Comparison of ENCODE assay signal across 8 cellular contexts in the genomic region with DNA sequence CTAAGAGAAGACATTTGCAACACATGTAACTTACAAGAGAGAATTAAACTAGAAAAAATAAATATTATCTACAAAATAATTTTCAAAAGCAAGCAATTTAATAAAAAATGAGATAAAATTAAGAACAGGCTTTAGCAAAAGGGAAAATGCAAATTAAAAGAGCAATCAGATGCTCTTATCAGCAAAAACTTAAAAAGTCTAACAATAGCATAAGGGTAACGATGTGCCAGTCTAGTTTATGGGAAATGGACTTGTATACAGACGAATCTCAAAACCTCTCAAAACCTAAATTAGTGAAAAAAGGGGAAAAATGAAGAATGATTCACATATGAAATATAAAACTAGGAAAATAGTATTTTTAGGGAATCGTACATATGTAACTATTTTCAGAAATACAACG. TPM values are rescaled to one million over a fixed set of nuclear protein-coding genes. Genes with fewer than 3 reads are reported as not detected.
DNase-seq lines count a peak whose midpoint lies in the region; ATAC-seq, FAIRE-seq and TF ChIP-seq lines count a peak whose summit lies in the region.

No MANE protein-coding gene starts in this region.

- H3K9ac ChIP-seq in endocrine pancreas (ENCODE audit: control insufficient read depth, insufficient read depth, low read length) = no peak overlapping the region

- ATAC-seq in pancreas = no peak
- no peak for ATAC-seq in HG03571 (IDR thresholded peaks at IDR 0.05; ENCODE audit: unreplicated experiment)
- no peak for ATAC-seq in HG03175 (IDR thresholded peaks at IDR 0.05; ENCODE audit: unreplicated experiment)

- H3K4me1 ChIP-seq in endocrine pancreas (ENCODE audit: control insufficient read depth, insufficient read depth, low read length) = peaks cover 28% of the 10 kb centered on the region
- peaks cover 0 to 23% (median 21%) of the 10 kb centered on the region in 3 donors for H3K4me1 ChIP-seq in pancreas

- H3K27ac ChIP-seq in pancreas = peak overlapping the region in 2 of 4 donors; percentile 91 to 92

- 14 to 19% methylated on average over 4 of the region's 4 CpGs for WGBS in pancreas, 2 donors

- intact Hi-C loops in pancreas (cut with DNase I) = no loop called here

- H3K9me3 ChIP-seq in endocrine pancreas (ENCODE audit: control insufficient read depth, low read length) (no peaks in the 10 kb centered on the region), pancreas (no peaks in the 10 kb centered on the region)

- peak; percentile 4 for DNase-seq in EH (ENCODE audit: low read depth)
- peak; percentile 44 for DNase-seq in NCI-H69 (lab: John Stamatoyannopoulos, UW)
- DNase-seq in pancreas = no peak
- no peak for DNase-seq in cerebellum (ENCODE audit: low spot score)
- no peak for DNase-seq in effector CD4-positive, alpha-beta T cell

- TF ChIP-seq CTCF in pancreas (IDR thresholded peaks at IDR 0.05) = no peak

- H3K36me3 ChIP-seq in endocrine pancreas (ENCODE audit: control insufficient read depth, insufficient read depth, low read length) (no peaks in the 10 kb centered on the region), pancreas (no peaks in the 10 kb centered on the region)

- FAIRE-seq in pancreas (lab: Jason Lieb, UNC) = no peak

- H3K4me3 ChIP-seq in endocrine pancreas (ENCODE audit: control insufficient read depth, insufficient read depth, low read length) = peak overlapping the region; percentile 98
- H3K4me3 ChIP-seq in pancreas = peak overlapping the region; percentile 35 to 74 (median 69)

- H3K27me3 ChIP-seq in endocrine pancreas (ENCODE audit: control insufficient read depth, insufficient read depth, low read length) = no peaks in the 10 kb centered on the region
- no peaks in the 10 kb centered on the region for H3K27me3 ChIP-seq in pancreas

RNA-seq across cellular contexts. Expression of a gene that starts 1.1 kb away (rescaled TPM):
- 1 to 10 TPM; 4.0 to 7.5 (median 4.5) TPM for total RNA-seq in pancreas
- 1 to 10 TPM in 1 of 2 donors, under 1 TPM in 1; 0.95 to 3.2 TPM for polyA plus RNA-seq in pancreas
- 18.5 TPM for total RNA-seq in cerebellum

Comparison
In these comparisons a context has a peak if more than half of its experiments do, and no peak if none do; other contexts are left out.
1. DNase-seq: peak in EH (single experiment) and NCI-H69 (single experiment); none in pancreas (0 of 6), cerebellum (single experiment) and effector CD4-positive, alpha-beta T cell (single experiment).